In the genomic region with DNA sequence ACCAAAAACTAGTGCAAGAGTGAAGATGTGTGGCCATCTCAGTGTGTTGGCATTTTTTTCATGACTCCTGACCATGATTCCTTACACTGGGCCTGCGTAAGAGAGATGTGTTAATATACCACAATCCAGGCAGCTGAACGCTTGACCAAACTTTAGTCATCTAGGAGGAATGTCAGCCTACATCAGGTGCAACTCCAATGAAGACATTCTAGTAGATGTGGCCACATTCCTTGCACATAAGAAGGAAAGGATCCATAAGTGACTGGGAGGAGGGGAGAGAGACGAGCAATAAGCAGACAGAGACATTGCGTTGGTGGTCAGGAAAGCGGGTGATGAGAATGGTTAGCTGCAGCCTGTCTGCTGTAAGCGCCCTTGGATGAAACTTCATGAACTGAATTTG, we compare ENCODE assay signal across 12 cellular contexts. TPM values are rescaled to one million over a fixed set of nuclear protein-coding genes. Genes with fewer than 3 reads are reported as not detected.
DNase-seq lines count a peak whose midpoint lies in the region; ATAC-seq and TF ChIP-seq lines count a peak whose summit lies in the region.
"Had no signal": no experiment of that assay in that cellular context is flagged by ENCODE, and none has a peak within 500 bp of the region (broad histone marks: within the 10 kb centered on the region; RNA-seq: fewer than 3 reads in every experiment).

No MANE protein-coding gene starts in this region.

- H3F3A ChIP-seq in smooth muscle cell (ENCODE audit: low read depth): peaks cover 7% of the 10 kb centered on the region

- peak overlapping the region; percentile 78 for H3K27ac ChIP-seq in smooth muscle cell (ENCODE audit: low read depth)
- H3K27ac ChIP-seq: tibial artery had no signal

- no peak for TF ChIP-seq CTCF in smooth muscle cell (IDR thresholded peaks at IDR 0.05; ENCODE audit: borderline replicate concordance, insufficient read depth, poor library complexity, severe bottlenecking)
- no peak for TF ChIP-seq CTCF in HFFc6 (IDR thresholded peaks at IDR 0.05)

- peak overlapping the region; percentile 24 to 80 (median 62) for H3K27ac Mint-ChIP-seq in immature natural killer cell
- H3K27ac Mint-ChIP-seq in HFFc6: no peak overlapping the region

- no peak for ATAC-seq in HG02798 (IDR thresholded peaks at IDR 0.05; ENCODE audit: poor library complexity, unreplicated experiment)

- H3K27me3 Mint-ChIP-seq in immature natural killer cell (ENCODE audit: low read depth in 3 of 3): peaks cover 0 to 4% (median 0%) of the 10 kb centered on the region in 3 donors
- H3K27me3 Mint-ChIP-seq in HFFc6 (ENCODE audit: insufficient read depth): peaks cover 1% of the 10 kb centered on the region; the same call in 1 of the 2 replicates

- H3K9me3 ChIP-seq in smooth muscle cell (replicated peaks; ENCODE audit: low read depth): no peaks in the 10 kb centered on the region
- H3K9me3 ChIP-seq: tibial artery had no signal

- DNase-seq in HS-27A (ENCODE audit: low read depth) (peak; percentile 43), SW480 (ENCODE audit: low spot score) (peak; percentile 43), immature natural killer cell (no peak), smooth muscle cell (lab: John Stamatoyannopoulos, UW; ENCODE audit: unreplicated experiment) (no peak), HFFc6 (no peak), RPMI8226 (no peak)
- DNase-seq: DND-41, erythroblast, NCI-H345, SW 1271, tibial artery had no signal

- H3K4me1 ChIP-seq in smooth muscle cell (ENCODE audit: low read depth): peaks cover 5% of the 10 kb centered on the region

- H3K4me1 Mint-ChIP-seq in immature natural killer cell: peaks cover 74 to 80% of the 10 kb centered on the region in 2 donors
- no peaks in the 10 kb centered on the region for H3K4me1 Mint-ChIP-seq in HFFc6 (ENCODE audit: low read depth)

- H3K9me3 Mint-ChIP-seq in immature natural killer cell: no peaks in the 10 kb centered on the region
- H3K9me3 Mint-ChIP-seq in HFFc6: peaks cover 16% of the 10 kb centered on the region

- no peaks in the 10 kb centered on the region for H3K79me2 ChIP-seq in smooth muscle cell (ENCODE audit: low read depth)

- H3K4me3 Mint-ChIP-seq in immature natural killer cell (peak overlapping the region in 2 of 5 donors; percentile 10 to 31), HFFc6 (no peak overlapping the region)

- no peaks in the 10 kb centered on the region for H3K27me3 ChIP-seq in smooth muscle cell (ENCODE audit: low read depth)
- H3K27me3 ChIP-seq: tibial artery had no signal

- 61% methylated on average over 6 of the region's 6 CpGs for WGBS in smooth muscle cell (ENCODE audit: low lambda C conversion rate)

- no peaks in the 10 kb centered on the region for H3K36me3 ChIP-seq in smooth muscle cell (ENCODE audit: low read depth)

- no peak overlapping the region for H3K4me3 ChIP-seq in smooth muscle cell
- H3K4me3 ChIP-seq: tibial artery had no signal

- H3K4me2 ChIP-seq in smooth muscle cell: peak overlapping the region; percentile 53

- no peak overlapping the region for H3K9ac ChIP-seq in smooth muscle cell (ENCODE audit: low read depth)

- no peak overlapping the region for H2AFZ ChIP-seq in smooth muscle cell (ENCODE audit: low read depth)

- H4K20me1 ChIP-seq in smooth muscle cell (ENCODE audit: low read depth): no peaks in the 10 kb centered on the region

- H3K36me3 Mint-ChIP-seq in immature natural killer cell: peaks cover 29 to 38% (median 34%) of the 10 kb centered on the region in 3 donors
- H3K36me3 Mint-ChIP-seq in HFFc6 (ENCODE audit: low read depth): no peaks in the 10 kb centered on the region

RNA-seq across cellular contexts. Expression of a gene that starts 42.6 kb away (rescaled TPM):
- polyA plus RNA-seq in immature natural killer cell (10 to 100 TPM; 24.0 to 41.8 (median 25.3) TPM), smooth muscle cell (1.7 and 4.1 TPM in 2 replicates)
- 5.8 and 6.3 TPM in 2 replicates for total RNA-seq in smooth muscle cell
- not detected for total RNA-seq in HFFc6 (2021; fragmentation: NEBNext Ultra II Directional; extraction: Animal tissue kit (Norgen Biotek cat#: 25700))

Comparison
In these comparisons a context has a peak if more than half of its experiments do, and no peak if none do; other contexts are left out.
1. DNase-seq: peak in HS-27A (single experiment) and SW480 (single experiment); none in immature natural killer cell (0 of 3), smooth muscle cell (single experiment), HFFc6 (single experiment) and RPMI8226 (single experiment).